Comparison of ENCODE assay signal across 18 cellular contexts in genomic region chr10:81479316-81479715, GRCh38.
"Had no signal": no experiment of that assay in that cellular context is flagged by ENCODE, and none has a peak within 500 bp of the region (broad histone marks: within the 10 kb centered on the region; RNA-seq: fewer than 3 reads in every experiment).

No MANE protein-coding gene starts in this region.

- DNase-seq: activated CD4-positive, CD25-positive, alpha-beta regulatory T cell treated with anti-CD3 and anti-CD28 coated beads, Interleukin-2, amount 50 U/mL, for 72 hours; activated naive CD4-positive, alpha-beta T cell treated with Interleukin-2 at 50 U/mL for 16 hours; activated T-cell treated with anti-CD3 and anti-CD28 coated beads for 4 hours; anterior cingulate cortex; brain microvascular endothelial cell; cortex of kidney; effector CD4-positive, alpha-beta T cell; foreskin keratinocyte; islet precursor cell; naive B cell; pancreas; sigmoid colon; stimulated activated CD4-positive, alpha-beta T cell treated with anti-CD3 and anti-CD28 coated beads, Interleukin-1b, Interleukin-23, amount 100 ng/mL, for 48 hours; stomach; T-helper 9 cell; testis had no signal

- H3K27me3 Mint-ChIP-seq: activated T-helper 17 cell treated with anti-CD3 and anti-CD28 coated beads, Interleukin-2, amount 50 U/mL, for 72 hours; central memory CD8-positive, alpha-beta T cell; naive B cell had no signal

- H3K27ac Mint-ChIP-seq: activated T-helper 17 cell treated with anti-CD3 and anti-CD28 coated beads, Interleukin-2, amount 50 U/mL, for 72 hours; naive B cell had no signal

- H3K4me3 ChIP-seq: pancreas, sigmoid colon, stomach, testis had no signal

- H3K36me3 Mint-ChIP-seq: naive B cell had no signal

- FAIRE-seq: pancreas had no signal

- H3K9me3 ChIP-seq: pancreas, sigmoid colon, stomach, testis had no signal

- H3K27ac ChIP-seq: brain microvascular endothelial cell, foreskin keratinocyte, pancreas, sigmoid colon, stomach, testis had no signal

- H3K27me3 ChIP-seq: brain microvascular endothelial cell, foreskin keratinocyte, pancreas, sigmoid colon, stomach, testis had no signal

- H3K4me1 Mint-ChIP-seq: activated T-helper 17 cell treated with anti-CD3 and anti-CD28 coated beads, Interleukin-2, amount 50 U/mL, for 72 hours; central memory CD8-positive, alpha-beta T cell; naive B cell had no signal

- H3K4me3 Mint-ChIP-seq: activated T-helper 17 cell treated with anti-CD3 and anti-CD28 coated beads, Interleukin-2, amount 50 U/mL, for 72 hours; central memory CD8-positive, alpha-beta T cell had no signal

- ATAC-seq: activated T-helper 17 cell treated with anti-CD3 and anti-CD28 coated beads, Interleukin-2, amount 50 U/mL, for 72 hours; foreskin keratinocyte; pancreas had no signal

- H3K4me1 ChIP-seq: foreskin keratinocyte, pancreas, sigmoid colon, stomach, testis had no signal

- H3K36me3 ChIP-seq: brain microvascular endothelial cell, pancreas, sigmoid colon, stomach had no signal
